ENCODE assay signal across 14 cellular contexts in genomic region chr14:21541413-21542074, GRCh38. TPM values are rescaled to one million over a fixed set of nuclear protein-coding genes. Genes with fewer than 3 reads are reported as not detected.
DNase-seq lines count a peak whose midpoint lies in the region; ATAC-seq and TF ChIP-seq lines count a peak whose summit lies in the region.
"Had no signal": no experiment of that assay in that cellular context is flagged by ENCODE, and none has a peak within 500 bp of the region (broad histone marks: within the 10 kb centered on the region; RNA-seq: fewer than 3 reads in every experiment).

No MANE protein-coding gene starts in this region.

- H3K36me3 Mint-ChIP-seq in WTC11 (no peaks in the 10 kb centered on the region), CD14-positive monocyte (no peaks in the 10 kb centered on the region)
- H3K36me3 Mint-ChIP-seq: CD4-positive, CD25-positive, alpha-beta regulatory T cell had no signal

- no peak overlapping the region for H2BK5ac ChIP-seq in mesendoderm (ENCODE audit: low read length)

- H2AK5ac ChIP-seq in mesendoderm (ENCODE audit: low read length) = no peak overlapping the region

- no peak overlapping the region for H4K5ac ChIP-seq in mesendoderm (ENCODE audit: low read length)

- no peak overlapping the region for H2BK15ac ChIP-seq in mesendoderm (replicated peaks; ENCODE audit: low read depth)

- TF ChIP-seq CTCF in WTC11 (IDR thresholded peaks at IDR 0.05) (no peak), CD14-positive monocyte (IDR thresholded peaks at IDR 0.05) (no peak)

- H2BK120ac ChIP-seq in mesendoderm (ENCODE audit: low read depth, low read length) = no peak overlapping the region

- H3K9ac ChIP-seq in HUES48 (ENCODE audit: low read depth, low read length) = no peak overlapping the region
- H3K9ac ChIP-seq in mesendoderm (ENCODE audit: low read length) = no peak overlapping the region
- H3K9ac ChIP-seq: BLaER1 had no signal

- no peak overlapping the region for H3K18ac ChIP-seq in mesendoderm (ENCODE audit: low read length)

- POLR2A ChIA-PET in WTC11 (lab: Charles Lee) = interaction anchor here (0.6 to 3.2 kb wide), 4 partner anchors 14 to 84 kb away, joined by 3 to 30 read pairs (median 8); partner anchors contain the start of gene SALL2

- H3K4me3 Mint-ChIP-seq in WTC11 = no peak overlapping the region; the same call in 1 of the 2 replicates
- no peak overlapping the region for H3K4me3 Mint-ChIP-seq in CD14-positive monocyte
- H3K4me3 Mint-ChIP-seq: CD4-positive, CD25-positive, alpha-beta regulatory T cell had no signal

- CTCF ChIA-PET in WTC11 (lab: Charles Lee) = interaction anchor here (1.1 to 1.8 kb wide), 4 partner anchors 12 to 43 kb away, joined by 3 to 5 read pairs (median 4); no protein-coding TSS in a partner anchor

- intact Hi-C loops in CD14-positive monocyte (cut with micrococcal nuclease) = no loop called here

- H3K9me3 ChIP-seq in HUES48 (ENCODE audit: control insufficient read depth, insufficient read depth, low read length) = no peaks in the 10 kb centered on the region
- H3K9me3 ChIP-seq: BLaER1 had no signal

- no peak overlapping the region for H4K8ac ChIP-seq in mesendoderm (ENCODE audit: low read depth, low read length)

- no peak for ATAC-seq in WTC11
- no peak for ATAC-seq in HG02798 (IDR thresholded peaks at IDR 0.05; ENCODE audit: poor library complexity, unreplicated experiment)
- ATAC-seq: HepG2 had no signal

- no peaks in the 10 kb centered on the region for H3K79me1 ChIP-seq in mesendoderm (ENCODE audit: low read length)

- H3K27me3 ChIP-seq in HUES48 (ENCODE audit: control insufficient read depth, insufficient read depth, low read length) = no peaks in the 10 kb centered on the region
- no peaks in the 10 kb centered on the region for H3K27me3 ChIP-seq in mesendoderm (ENCODE audit: insufficient read depth, low read length, poor library complexity)

- WGBS in mesendoderm (ENCODE audit: extremely low coverage, insufficient coverage, low lambda C conversion rate) = no CpG with 5 or more reads among the region's 9 CpGs

- H3K27ac Mint-ChIP-seq in WTC11 (peak overlapping the region; percentile 88), CD14-positive monocyte (no peak overlapping the region)

- H3K4ac ChIP-seq in mesendoderm (ENCODE audit: low read depth, low read length) = no peak overlapping the region

- H3K56ac ChIP-seq in mesendoderm (ENCODE audit: low read length) = no peak overlapping the region

- no peak overlapping the region for H3K4me3 ChIP-seq in HUES48 (ENCODE audit: low read depth, low read length)
- no peak overlapping the region for H3K4me3 ChIP-seq in mesendoderm (ENCODE audit: low read length)
- H3K4me3 ChIP-seq: BLaER1 had no signal

- no peaks in the 10 kb centered on the region for H3K9me3 Mint-ChIP-seq in WTC11
- H3K9me3 Mint-ChIP-seq in CD14-positive monocyte = peaks cover 0 to 8% (median 0%) of the 10 kb centered on the region in 7 donors

- H3K27ac ChIP-seq in HUES48 (ENCODE audit: low read depth, low read length) = peak overlapping the region; percentile 35
- H3K27ac ChIP-seq in mesendoderm (ENCODE audit: low read depth, low read length) = no peak overlapping the region
- H3K27ac ChIP-seq: BLaER1 had no signal

- no peak overlapping the region for H3K23ac ChIP-seq in mesendoderm (ENCODE audit: low read length)

- H3K27me3 Mint-ChIP-seq in WTC11 (ENCODE audit: low read depth) (no peaks in the 10 kb centered on the region), CD14-positive monocyte (ENCODE audit: low read depth in 3 of 3) (peaks cover 24 to 33% (median 30%) of the 10 kb centered on the region in 3 donors)

- DNase-seq in WTC11 (ENCODE audit: low spot score) (no peak), mesendoderm (peak; percentile 64), CD14-positive monocyte (ENCODE audit: low spot score) (no peak), NCI-H226 (no peak), putamen (ENCODE audit: low spot score) (no peak)
- DNase-seq: AML-193; CD4-positive, CD25-positive, alpha-beta regulatory T cell; DMS53; GF-D8 had no signal

- H3K79me2 ChIP-seq in mesendoderm (ENCODE audit: control insufficient read depth, insufficient read depth, low read length) = no peaks in the 10 kb centered on the region

- H3K4me1 Mint-ChIP-seq in WTC11 = peaks cover 53% of the 10 kb centered on the region
- H3K4me1 Mint-ChIP-seq in CD14-positive monocyte = peaks cover 5% of the 10 kb centered on the region

- peaks cover 40% of the 10 kb centered on the region for H3K4me1 ChIP-seq in HUES48 (ENCODE audit: control insufficient read depth, insufficient read depth, low read length)
- peaks cover 8% of the 10 kb centered on the region for H3K4me1 ChIP-seq in mesendoderm (ENCODE audit: control insufficient read depth, low read depth, low read length)
- H3K4me1 ChIP-seq: BLaER1 had no signal

- no peak overlapping the region for H3K4me2 ChIP-seq in mesendoderm (ENCODE audit: low read length)
- H3K4me2 ChIP-seq: BLaER1 had no signal

- H3K36me3 ChIP-seq in HUES48 (ENCODE audit: control insufficient read depth, insufficient read depth, low read length) = no peaks in the 10 kb centered on the region
- H3K36me3 ChIP-seq in mesendoderm (ENCODE audit: control insufficient read depth, insufficient read depth, low read length) = no peaks in the 10 kb centered on the region
- H3K36me3 ChIP-seq: BLaER1 had no signal

TF ChIP-seq in WTC11, 78 proteins besides CTCF, POLR2A, EP300 and RAD21:
- TF ChIP-seq HMGA2 (CRISPR knock-in tag; IDR thresholded peaks at IDR 0.05) (peak; percentile 86), PRDM15 (CRISPR knock-in tag; IDR thresholded peaks at IDR 0.05) (no peak)

RNA-seq across cellular contexts. Expression of gene SALL2, which starts 15.4 kb away (rescaled TPM):
- total RNA-seq in WTC11 (2021) = 239 to 307 TPM (median 288 TPM) in 3 replicates
- polyA plus RNA-seq in mesendoderm (2013, experiment 1 of 2) = 101 TPM
- 101 TPM for polyA plus RNA-seq in mesendoderm (2013, experiment 2 of 2)
- not detected for polyA plus RNA-seq in CD14-positive monocyte

RNA-seq across cellular contexts. Expression of gene METTL3, which starts 30.4 kb away (rescaled TPM):
- 87.2 to 93.2 TPM (median 89.5 TPM) in 3 replicates for total RNA-seq in WTC11 (2021)
- polyA plus RNA-seq in mesendoderm (2013, experiment 1 of 2) = 52.9 TPM
- polyA plus RNA-seq in mesendoderm (2013, experiment 2 of 2) = 52.6 TPM
- 10 to 100 TPM in 1 of 2 donors, 1 to 10 TPM in 1; 9.5 to 10.8 TPM for polyA plus RNA-seq in CD14-positive monocyte

RNA-seq across cellular contexts. Expression of gene OR10G3, which starts 38.3 kb away (rescaled TPM):
- not detected in 3 replicates for total RNA-seq in WTC11 (2021)
- polyA plus RNA-seq in mesendoderm (2013, experiment 1 of 2) = not detected
- not detected for polyA plus RNA-seq in mesendoderm (2013, experiment 2 of 2)
- polyA plus RNA-seq in CD14-positive monocyte = not detected
- total RNA-seq: CD4-positive, CD25-positive, alpha-beta regulatory T cell; HepG2; HT-29 had no signal
- polyA plus RNA-seq: CD4-positive, CD25-positive, alpha-beta regulatory T cell; HepG2 had no signal
